19 cellular contexts compared by ENCODE assay signal in the genomic region with DNA sequence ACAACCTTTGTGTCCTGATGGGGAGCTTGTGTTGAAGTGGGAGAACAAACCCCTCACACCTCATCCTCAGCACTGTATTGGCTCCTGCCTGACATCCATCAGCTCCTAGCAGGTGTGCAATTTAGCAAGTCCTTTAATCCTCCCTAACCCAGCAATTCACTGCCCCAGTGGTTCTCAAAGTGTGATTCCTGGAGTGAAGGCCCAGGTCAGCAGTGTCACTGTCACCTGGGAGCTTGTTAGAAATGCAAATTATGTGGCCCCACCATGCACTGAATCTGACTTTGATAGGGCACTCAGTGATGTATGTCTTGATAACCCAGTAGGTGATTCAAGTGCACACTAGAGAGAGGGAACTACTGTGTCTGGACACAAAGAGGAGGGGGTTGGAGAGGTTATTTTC.
DNase-seq lines count a peak whose midpoint lies in the region; ATAC-seq, FAIRE-seq and TF ChIP-seq lines count a peak whose summit lies in the region.
"Had no signal": no experiment of that assay in that cellular context is flagged by ENCODE, and none has a peak within 500 bp of the region (broad histone marks: within the 10 kb centered on the region; RNA-seq: fewer than 3 reads in every experiment).

No MANE protein-coding gene starts in this region.

- peak overlapping the region; percentile 23 for H3K27ac ChIP-seq in DOHH2 (ENCODE audit: low read depth, low read length)
- H3K27ac ChIP-seq in H1 (ENCODE audit: low read depth, low read length), result no peak overlapping the region
- peak overlapping the region in 3 of 4 donors; percentile 69 to 82 (median 72) for H3K27ac ChIP-seq in sigmoid colon
- H3K27ac ChIP-seq in neuronal stem cell (replicated peaks; ENCODE audit: low read length), result no peak overlapping the region

- peaks cover 18% of the 10 kb centered on the region for H3F3A ChIP-seq in DOHH2 (ENCODE audit: control insufficient read depth, insufficient read depth)

- no peak overlapping the region for H2AK5ac ChIP-seq in H1 (ENCODE audit: low read depth, low read length)
- H2AK5ac ChIP-seq in neuronal stem cell (ENCODE audit: low read depth, low read length), result no peak overlapping the region

- H3K79me2 ChIP-seq in DOHH2 (ENCODE audit: control insufficient read depth, low read length) (peaks cover 39% of the 10 kb centered on the region), H1 (ENCODE audit: control insufficient read depth in 1 of 2, insufficient read depth in 2 of 2, low read length in 2 of 2) (peaks cover 0 to 91% of the 10 kb centered on the region in 2 experiments; a peak in 2 of 4 replicates)

- H3K18ac ChIP-seq in H1 (ENCODE audit: extremely low read depth, low read length) (no peak overlapping the region), neuronal stem cell (ENCODE audit: low read length) (no peak overlapping the region)

- H3K79me1 ChIP-seq in H1 (ENCODE audit: low read depth, low read length) (no peaks in the 10 kb centered on the region; the same call in none of the 2 replicates), neuronal stem cell (ENCODE audit: low read depth, low read length) (no peaks in the 10 kb centered on the region)

- no peak overlapping the region for H3K56ac ChIP-seq in H1 (replicated peaks; ENCODE audit: insufficient read length, low read depth, low read length)

- H4K20me1 ChIP-seq in DOHH2 (ENCODE audit: control insufficient read depth, insufficient read depth, low read depth, low read length) (no peaks in the 10 kb centered on the region), H1 (replicated peaks in 1 of 2; ENCODE audit: control insufficient read depth in 1 of 2, insufficient read depth in 2 of 2, low read length in 2 of 2) (peaks cover 13 to 14% of the 10 kb centered on the region in 2 experiments)

- H3K9me3 Mint-ChIP-seq in activated T-cell treated with anti-CD3 and anti-CD28 coated beads, Interleukin-2, amount 50 U/mL, for 72 hours, result no peaks in the 10 kb centered on the region
- H3K9me3 Mint-ChIP-seq: activated T-helper 1 cell treated with anti-CD3 and anti-CD28 coated beads, Interleukin-12 subunit alpha, Interleukin-12 subunit beta, Interleukin-2, Interleukin-4 antibody, amounts not matched to agents 30 ng/mL and 10 ng/mL and 1 ng/mL, durations not matched to agents 14 hours and 24 hours and 36 hours; dendritic cell treated with granulocyte-macrophage colony-stimulating factor and Interleukin-4, amounts not matched to agents 40 ng/mL and 50 ng/mL, for 4 days; T-helper 2 cell treated with Interferon-gamma antibody and Interleukin-4, amounts not matched to agents 5 μg/mL and 100 μg/mL, for 36 hours had no signal

- FAIRE-seq in H1 (lab: Jason Lieb, UNC), result no peak

- no peak overlapping the region for H2BK120ac ChIP-seq in H1 (replicated peaks; ENCODE audit: low read depth, low read length)
- no peak overlapping the region for H2BK120ac ChIP-seq in neuronal stem cell (ENCODE audit: low read depth, low read length)

- POLR2A ChIA-PET in H1 (lab: Charles Lee; ENCODE audit: partially characterized antibody), result interaction anchor here (0.7 kb wide), 1 partner anchor 24 kb away, joined by 3 read pairs; no protein-coding TSS in a partner anchor

- H4K91ac ChIP-seq in H1 (replicated peaks; ENCODE audit: insufficient read length, low read length), result no peak overlapping the region
- no peak overlapping the region for H4K91ac ChIP-seq in neuronal stem cell (ENCODE audit: low read depth, low read length, poor library complexity)

- peaks cover 15% of the 10 kb centered on the region for H3K4me1 Mint-ChIP-seq in activated T-cell treated with anti-CD3 and anti-CD28 coated beads, Interleukin-2, amount 50 U/mL, for 72 hours (ENCODE audit: low read depth)

- TF ChIP-seq EP300 in H1 (IDR thresholded peaks at IDR 0.05; ENCODE audit: borderline replicate concordance in 1 of 2, low read depth in 2 of 2, low read length in 2 of 2), result no peak
- TF ChIP-seq EP300 in sigmoid colon (IDR thresholded peaks at IDR 0.05), result no peak

- TF ChIP-seq CTCF in DOHH2 (IDR thresholded peaks at IDR 0.05; ENCODE audit: low read depth, low read length, poor library complexity, severe bottlenecking) (no peak), H1 (IDR thresholded peaks at IDR 0.05; ENCODE audit: control extremely low read depth in 1 of 3, insufficient read depth in 1 of 3, low read depth in 1 of 3, low read length in 3 of 3) (no peak), sigmoid colon (IDR thresholded peaks at IDR 0.05) (no peak)

- H3K36me3 ChIP-seq in DOHH2 (ENCODE audit: control insufficient read depth, low read length), result no peaks in the 10 kb centered on the region
- no peaks in the 10 kb centered on the region for H3K36me3 ChIP-seq in H1 (ENCODE audit: control insufficient read depth in 2 of 4, insufficient read depth in 4 of 4, low read length in 3 of 4)
- no peaks in the 10 kb centered on the region for H3K36me3 ChIP-seq in sigmoid colon
- H3K36me3 ChIP-seq in neuronal stem cell (replicated peaks in 1 of 2; ENCODE audit: control insufficient read depth in 2 of 2, insufficient read depth in 2 of 2, low read length in 2 of 2), result peaks cover 0 to 11% of the 10 kb centered on the region in 2 donors
- H3K36me3 ChIP-seq: BE2C, HAP-1 had no signal

- H4K5ac ChIP-seq in H1 (ENCODE audit: insufficient read length, low read depth, low read length), result no peak overlapping the region

- no peaks in the 10 kb centered on the region for H3K23me2 ChIP-seq in H1 (ENCODE audit: low read depth, low read length)

- H3K9me3 ChIP-seq in DOHH2 (ENCODE audit: control insufficient read depth, insufficient read depth, low read length) (no peaks in the 10 kb centered on the region), H1 (ENCODE audit: insufficient read depth in 2 of 2, low read depth in 1 of 2, low read length in 1 of 2) (no peaks in the 10 kb centered on the region), sigmoid colon (no peaks in the 10 kb centered on the region), neuronal stem cell (replicated peaks in 1 of 2; ENCODE audit: control insufficient read depth in 2 of 2, insufficient read depth in 1 of 2, low read depth in 1 of 2, low read length in 2 of 2) (no peaks in the 10 kb centered on the region)
- H3K9me3 ChIP-seq: BE2C, HAP-1 had no signal

- H2BK15ac ChIP-seq in H1 (ENCODE audit: low read length) (no peak overlapping the region), neuronal stem cell (ENCODE audit: low read length) (no peak overlapping the region)

- peaks cover 70% of the 10 kb centered on the region for H3K4me1 ChIP-seq in DOHH2 (ENCODE audit: control insufficient read depth, low read length)
- H3K4me1 ChIP-seq in H1 (replicated peaks in 1 of 4; ENCODE audit: control insufficient read depth in 3 of 4, insufficient read depth in 4 of 4, low read length in 3 of 4), result peaks cover 0 to 20% (median 4%) of the 10 kb centered on the region in 4 experiments; a peak in 6 of 7 replicates
- peaks cover 0 to 32% (median 18%) of the 10 kb centered on the region in 4 donors for H3K4me1 ChIP-seq in sigmoid colon
- peaks cover 6 to 19% of the 10 kb centered on the region in 2 donors for H3K4me1 ChIP-seq in neuronal stem cell (ENCODE audit: control insufficient read depth in 2 of 2, insufficient read depth in 1 of 2, low read depth in 1 of 2, low read length in 2 of 2)

- H3K27me3 Mint-ChIP-seq in activated T-cell treated with anti-CD3 and anti-CD28 coated beads, Interleukin-2, amount 50 U/mL, for 72 hours (ENCODE audit: low read depth), result peaks cover 22% of the 10 kb centered on the region
- H3K27me3 Mint-ChIP-seq: dendritic cell treated with granulocyte-macrophage colony-stimulating factor and Interleukin-4, amounts not matched to agents 40 ng/mL and 50 ng/mL, for 4 days had no signal

- H3K27me3 ChIP-seq in DOHH2 (ENCODE audit: control insufficient read depth, low read length) (no peaks in the 10 kb centered on the region), H1 (replicated peaks in 1 of 4; ENCODE audit: control insufficient read depth in 3 of 4, extremely low read depth in 1 of 4, insufficient read depth in 3 of 4, low read length in 3 of 4) (no peaks in the 10 kb centered on the region), sigmoid colon (no peaks in the 10 kb centered on the region), neuronal stem cell (ENCODE audit: control insufficient read depth in 3 of 3, insufficient read depth in 3 of 3, low read depth in 1 of 3, low read length in 3 of 3) (no peaks in the 10 kb centered on the region)
- H3K27me3 ChIP-seq: BE2C had no signal

- H3K4me2 ChIP-seq in DOHH2 (ENCODE audit: low read length) (peak overlapping the region; percentile 71), H1 (ENCODE audit: insufficient read depth in 1 of 2, low read depth in 2 of 2, low read length in 2 of 2) (no peak overlapping the region), neuronal stem cell (ENCODE audit: insufficient read depth, low read length, poor library complexity, severe bottlenecking) (no peak overlapping the region)

- TF ChIP-seq POLR2A in H1 (IDR thresholded peaks at IDR 0.05; ENCODE audit: control extremely low read depth in 1 of 2, low read depth in 2 of 2, low read length in 2 of 2) (no peak), sigmoid colon (IDR thresholded peaks at IDR 0.05) (no peak)

- H3K9me2 ChIP-seq in DOHH2 (replicated peaks; ENCODE audit: control insufficient read depth, low read length), result no peaks in the 10 kb centered on the region

- H2BK5ac ChIP-seq in H1 (ENCODE audit: low read depth, low read length) (no peak overlapping the region), neuronal stem cell (ENCODE audit: low read length) (no peak overlapping the region)

- intact Hi-C loops in sigmoid colon (cut with DNase I), result no loop called here

- TF ChIP-seq RAD21 in H1 (IDR thresholded peaks at IDR 0.05 in 1 of 2, conservative IDR thresholded peaks at IDR 0.05 in 1 of 2; ENCODE audit: low read depth in 2 of 2, low read length in 2 of 2), result no peak

- no peak overlapping the region for H3K4me3 Mint-ChIP-seq in activated T-cell treated with anti-CD3 and anti-CD28 coated beads, Interleukin-2, amount 50 U/mL, for 72 hours
- H3K4me3 Mint-ChIP-seq: activated T-helper 1 cell treated with anti-CD3 and anti-CD28 coated beads, Interleukin-12 subunit alpha, Interleukin-12 subunit beta, Interleukin-2, Interleukin-4 antibody, amounts not matched to agents 30 ng/mL and 10 ng/mL and 1 ng/mL, durations not matched to agents 14 hours and 24 hours and 36 hours; dendritic cell treated with granulocyte-macrophage colony-stimulating factor and Interleukin-4, amounts not matched to agents 40 ng/mL and 50 ng/mL, for 4 days; T-helper 2 cell treated with Interferon-gamma antibody and Interleukin-4, amounts not matched to agents 5 μg/mL and 100 μg/mL, for 36 hours had no signal

- no peaks in the 10 kb centered on the region for H3K36me3 Mint-ChIP-seq in activated T-cell treated with anti-CD3 and anti-CD28 coated beads, Interleukin-2, amount 50 U/mL, for 72 hours (ENCODE audit: insufficient read depth in 2 of 2)

- H3K23ac ChIP-seq in H1 (ENCODE audit: insufficient read length) (peak overlapping the region; percentile 27), neuronal stem cell (ENCODE audit: low read depth, low read length, poor library complexity) (no peak overlapping the region)

- no peak overlapping the region for H2BK20ac ChIP-seq in H1 (ENCODE audit: low read length)

- ATAC-seq in activated T-cell treated with anti-CD3 and anti-CD28 coated beads, Interleukin-2, amount 50 U/mL, for 72 hours (replicated peaks in 1 of 2), result no peak
- ATAC-seq: stimulated activated naive CD8-positive, alpha-beta T cell treated with anti-CD3 and anti-CD28 coated beads, Interleukin-15, Interleukin-2, amounts not matched to agents 100 U/mL and 50 U/mL, for 24 hours had no signal

- H2BK12ac ChIP-seq in H1 (ENCODE audit: low read depth, low read length) (no peak overlapping the region), neuronal stem cell (ENCODE audit: low read length) (no peak overlapping the region)

- DNase-seq in NCI-H146 treated with DMSO at 0.1 percent for 48 hours (lab: John Stamatoyannopoulos, UW; ENCODE audit: unreplicated experiment) (peak; percentile 23), H1 (ENCODE audit: low read depth in 1 of 2, low spot score in 2 of 2) (no peak), sigmoid colon (no peak), hippocampal formation (lab: John Stamatoyannopoulos, UW) (no peak), neuronal stem cell (ENCODE audit: low spot score) (no peak), T-helper 2 cell (no peak)
- no peak for DNase-seq in activated T-cell treated with anti-CD3 and anti-CD28 coated beads, Interleukin-2, amount 50 U/mL, for 72 hours
- DNase-seq: activated CD4-positive, alpha-beta T cell treated with anti-CD3 and anti-CD28 coated beads, Interleukin-2, amount 50 U/mL, for 4 hours; amygdala; BE2C; KBM-7; NCI-H1436; stimulated activated naive CD8-positive, alpha-beta T cell treated with anti-CD3 and anti-CD28 coated beads, Interleukin-15, Interleukin-2, amounts not matched to agents 100 U/mL and 50 U/mL, for 24 hours had no signal

- H3K4ac ChIP-seq in H1 (replicated peaks; ENCODE audit: insufficient read length, low read depth, low read length), result no peak overlapping the region
- no peak overlapping the region for H3K4ac ChIP-seq in neuronal stem cell (ENCODE audit: low read length)

- no peak overlapping the region for H3K27ac Mint-ChIP-seq in activated T-cell treated with anti-CD3 and anti-CD28 coated beads, Interleukin-2, amount 50 U/mL, for 72 hours
- H3K27ac Mint-ChIP-seq: activated T-helper 1 cell treated with anti-CD3 and anti-CD28 coated beads, Interleukin-12 subunit alpha, Interleukin-12 subunit beta, Interleukin-2, Interleukin-4 antibody, amounts not matched to agents 30 ng/mL and 10 ng/mL and 1 ng/mL, durations not matched to agents 14 hours and 24 hours and 36 hours; dendritic cell treated with granulocyte-macrophage colony-stimulating factor and Interleukin-4, amounts not matched to agents 40 ng/mL and 50 ng/mL, for 4 days; T-helper 2 cell treated with Interferon-gamma antibody and Interleukin-4, amounts not matched to agents 5 μg/mL and 100 μg/mL, for 36 hours had no signal

- no peak overlapping the region for H3K4me3 ChIP-seq in DOHH2 (ENCODE audit: low read length)
- H3K4me3 ChIP-seq in H1 (ENCODE audit: extremely low read depth in 1 of 4, insufficient read depth in 2 of 4, low read depth in 3 of 4, low read length in 4 of 4), result no peak overlapping the region
- H3K4me3 ChIP-seq in sigmoid colon, result no peak overlapping the region
- no peak overlapping the region for H3K4me3 ChIP-seq in neuronal stem cell (ENCODE audit: low read length in 2 of 2)
- H3K4me3 ChIP-seq: HAP-1, skin epidermis had no signal

- H2AFZ ChIP-seq in H1 (ENCODE audit: low read length) (no peak overlapping the region), neuronal stem cell (ENCODE audit: low read length) (no peak overlapping the region)

- CTCF ChIA-PET in H1 (lab: Charles Lee; ENCODE audit: partially characterized antibody), result interaction anchor here (0.8 to 1.4 kb wide), 5 partner anchors 10 to 125 kb away, joined by 3 read pairs; no protein-coding TSS in a partner anchor

- H4K8ac ChIP-seq in H1 (ENCODE audit: extremely low read depth, insufficient read depth, low read length) (no peak overlapping the region), neuronal stem cell (ENCODE audit: low read depth, low read length) (no peak overlapping the region)

- H3K14ac ChIP-seq in H1 (ENCODE audit: insufficient read length) (no peak overlapping the region), neuronal stem cell (ENCODE audit: low read length) (no peak overlapping the region)

- H3K9ac ChIP-seq in H1 (replicated peaks in 1 of 4; ENCODE audit: extremely low read depth in 1 of 4, low read depth in 3 of 4, low read length in 3 of 4) (no peak overlapping the region; a peak in 1 of 7 replicates), neuronal stem cell (ENCODE audit: low read depth, low read length, poor library complexity) (no peak overlapping the region)

Comparison
In these comparisons a context has a peak if more than half of its experiments do, and no peak if none do; other contexts are left out.
1. H3K27ac ChIP-seq: peak in DOHH2 (single experiment) and sigmoid colon (3 of 4); none in H1 (single experiment) and neuronal stem cell (single experiment).